Comparison of ENCODE assay signal across 15 cellular contexts in the genomic region with DNA sequence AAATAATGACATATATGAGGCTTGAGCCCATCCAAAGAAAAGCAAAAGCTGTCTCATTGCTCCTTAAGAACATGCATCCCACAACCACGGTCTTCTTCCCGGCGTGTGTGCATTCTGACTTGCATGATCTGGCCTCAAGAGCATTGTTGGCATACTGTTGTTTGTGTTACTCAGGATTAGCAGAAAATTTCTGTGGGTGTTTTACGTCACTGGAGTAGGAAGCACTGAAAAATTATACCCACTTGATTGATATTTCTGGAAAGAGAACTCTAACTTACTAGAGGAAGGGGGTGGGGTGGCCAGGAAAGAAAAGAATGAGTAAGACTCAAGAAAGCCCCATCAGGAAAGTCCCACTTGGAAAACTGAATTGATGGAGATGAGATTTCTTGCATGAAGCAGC.
DNase-seq lines count a peak whose midpoint lies in the region; ATAC-seq and TF ChIP-seq lines count a peak whose summit lies in the region.
"Had no signal": no experiment of that assay in that cellular context is flagged by ENCODE, and none has a peak within 500 bp of the region (broad histone marks: within the 10 kb centered on the region; RNA-seq: fewer than 3 reads in every experiment).

No MANE protein-coding gene starts in this region.

- H3K4me3 ChIP-seq in choroid plexus epithelial cell (ENCODE audit: low read depth, low read length) (no peak overlapping the region), mesendoderm (ENCODE audit: low read length) (no peak overlapping the region)

- WGBS in mesendoderm (ENCODE audit: extremely low coverage, insufficient coverage, low lambda C conversion rate), result no CpG with 5 or more reads among the region's 4 CpGs

- H3K79me1 ChIP-seq in mesendoderm (ENCODE audit: low read length), result no peaks in the 10 kb centered on the region

- H3K79me2 ChIP-seq in mesendoderm (ENCODE audit: control insufficient read depth, insufficient read depth, low read length), result no peaks in the 10 kb centered on the region

- H3K4ac ChIP-seq in mesendoderm (ENCODE audit: low read depth, low read length), result no peak overlapping the region

- H2BK5ac ChIP-seq in mesendoderm (ENCODE audit: low read length), result no peak overlapping the region

- H3K56ac ChIP-seq in mesendoderm (ENCODE audit: low read length), result no peak overlapping the region

- H3K36me3 ChIP-seq in mesendoderm (ENCODE audit: control insufficient read depth, insufficient read depth, low read length), result no peaks in the 10 kb centered on the region

- H3K4me1 ChIP-seq in mesendoderm (ENCODE audit: control insufficient read depth, low read depth, low read length), result peaks cover 2% of the 10 kb centered on the region

- H3K23ac ChIP-seq in mesendoderm (ENCODE audit: low read length), result no peak overlapping the region

- H3K27me3 ChIP-seq in mesendoderm (ENCODE audit: insufficient read depth, low read length, poor library complexity), result no peaks in the 10 kb centered on the region

- H2AK5ac ChIP-seq in mesendoderm (ENCODE audit: low read length), result no peak overlapping the region

- H2BK15ac ChIP-seq in mesendoderm (replicated peaks; ENCODE audit: low read depth), result peak overlapping the region; percentile 78

- H3K27ac ChIP-seq in mesendoderm (ENCODE audit: low read depth, low read length), result no peak overlapping the region

- no peak overlapping the region for H3K9ac ChIP-seq in mesendoderm (ENCODE audit: low read length)

- no peak overlapping the region for H4K5ac ChIP-seq in mesendoderm (ENCODE audit: low read length)

- no peak overlapping the region for H3K18ac ChIP-seq in mesendoderm (ENCODE audit: low read length)

- no peak overlapping the region for H4K8ac ChIP-seq in mesendoderm (ENCODE audit: low read depth, low read length)

- DNase-seq in AG08396 (ENCODE audit: low spot score), result peak; percentile 29
- peak; percentile 43 for DNase-seq in M059J (ENCODE audit: low read depth)
- DNase-seq in choroid plexus epithelial cell (ENCODE audit: low read depth), result peak; percentile 74
- DNase-seq in mesendoderm, result no peak
- DNase-seq in ecto neural progenitor cell (ENCODE audit: low spot score), result no peak
- no peak for DNase-seq in Ammon's horn (ENCODE audit: low spot score)
- no peak for DNase-seq in iPS-NIHi7 (ENCODE audit: extremely low spot score)
- DNase-seq: amniotic stem cell; effector memory CD8-positive, alpha-beta T cell; Kasumi-1; NCI-H2081 treated with DMSO at 0.1 percent for 48 hours; posterior cingulate gyrus; stimulated activated CD4-positive, alpha-beta T cell treated with anti-CD3 and anti-CD28 coated beads, Interleukin-2, amount 100 ng/mL, for 24 hours had no signal

- H3K4me2 ChIP-seq in mesendoderm (ENCODE audit: low read length), result no peak overlapping the region

- H2BK120ac ChIP-seq in mesendoderm (ENCODE audit: low read depth, low read length), result no peak overlapping the region

- no peak for TF ChIP-seq CTCF in choroid plexus epithelial cell (conservative IDR thresholded peaks at IDR 0.05; ENCODE audit: low read depth, low read length)

- ATAC-seq in HG02610 (IDR thresholded peaks at IDR 0.05; ENCODE audit: unreplicated experiment), result no peak
- ATAC-seq: effector memory CD8-positive, alpha-beta T cell; stimulated activated effector memory CD8-positive, alpha-beta T cell treated with anti-CD3 and anti-CD28 coated beads, Interleukin-12 subunit alpha, Interleukin-12 subunit beta, amount 100 ng/mL, for 72 hours had no signal

Comparison
In these comparisons a context has a peak if more than half of its experiments do, and no peak if none do; other contexts are left out.
1. DNase-seq: peak in AG08396 (single experiment), M059J (single experiment) and choroid plexus epithelial cell (single experiment); none in mesendoderm (single experiment), ecto neural progenitor cell (single experiment), Ammon's horn (single experiment) and iPS-NIHi7 (single experiment).